In the genomic region with DNA sequence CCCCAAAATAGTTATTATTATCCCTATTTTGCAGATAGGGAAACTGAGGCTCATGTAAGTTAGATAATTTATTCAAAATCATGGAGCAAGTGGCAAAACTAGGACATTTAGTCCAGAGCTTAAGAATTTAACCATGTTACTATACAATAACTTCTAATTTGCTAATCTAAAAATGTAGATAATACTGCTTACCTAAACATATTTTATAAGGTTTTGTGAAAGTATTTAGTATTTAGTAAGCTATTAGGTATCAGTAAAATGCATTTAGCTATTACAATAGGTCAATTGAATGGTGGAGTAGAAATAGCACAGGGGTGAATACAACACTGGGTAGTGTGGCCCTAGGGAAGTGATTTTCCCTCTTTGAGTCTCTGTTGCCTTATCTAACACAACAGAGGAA, we compare ENCODE assay signal across 10 cellular contexts.
"Had no signal": no experiment of that assay in that cellular context is flagged by ENCODE, and none has a peak within 500 bp of the region (broad histone marks: within the 10 kb centered on the region; RNA-seq: fewer than 3 reads in every experiment).

No MANE protein-coding gene starts in this region.

- ATAC-seq: GM23338, HCT116 had no signal

- DNase-seq: GM23248, GOT3, H7, H9, HCEC 1CT, HFFc6 had no signal

- H3K4me2 ChIP-seq: GM23338 had no signal

- H3K9ac ChIP-seq: GM23248 had no signal

- H2AFZ ChIP-seq: GM23248, GM23338 had no signal

- H3K4me3 ChIP-seq: GM23248, GM23338 had no signal

- FAIRE-seq: H1, H54 had no signal

- H3K27ac ChIP-seq: GM23248 had no signal
